Comparison of ENCODE assay signal across 1 cellular context in the genomic region with DNA sequence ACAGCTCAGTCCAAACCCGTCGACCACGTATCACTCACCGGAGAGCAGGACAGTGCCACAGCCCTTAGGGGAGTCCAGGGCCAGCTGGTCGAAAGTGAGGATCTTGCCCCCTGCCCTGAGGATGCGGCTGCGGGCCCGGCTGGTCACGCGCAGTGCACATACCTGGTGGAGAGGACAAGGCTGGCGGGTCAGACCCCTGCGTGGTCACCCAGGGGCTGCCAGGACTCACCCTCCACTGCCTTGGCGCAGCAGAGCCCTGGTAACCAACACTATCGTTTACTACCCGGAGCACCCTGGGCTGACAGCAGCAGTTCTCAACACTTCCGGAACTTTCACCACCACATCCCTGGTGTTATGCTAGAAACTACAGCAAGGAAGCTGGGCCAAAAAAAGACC.
TF ChIP-seq lines count a peak whose summit lies in the region.

No MANE protein-coding gene starts in this region.

TF ChIP-seq in neural cell, 6 proteins besides CTCF, POLR2A, EP300 and RAD21 (continued from another document):
- no peak for TF ChIP-seq POLR2AphosphoS5 (IDR thresholded peaks at IDR 0.05)
- no peak for TF ChIP-seq TAF1 (IDR thresholded peaks at IDR 0.05; ENCODE audit: low read depth)
- no peak for TF ChIP-seq MXI1 (conservative IDR thresholded peaks at IDR 0.05; ENCODE audit: poor library complexity, severe bottlenecking)
